ENCODE assay signal across 8 cellular contexts in genomic region chr2:69375494-69376353, GRCh38. TPM values are rescaled to one million over a fixed set of nuclear protein-coding genes. Genes with fewer than 3 reads are reported as not detected.
DNase-seq lines count a peak whose midpoint lies in the region; ATAC-seq, FAIRE-seq and TF ChIP-seq lines count a peak whose summit lies in the region.

No MANE protein-coding gene starts in this region.

- H3K4me1 ChIP-seq in kidney (ENCODE audit: control insufficient read depth in 1 of 2, insufficient read depth in 1 of 2, low read depth in 1 of 2, low read length in 2 of 2): no peaks in the 10 kb centered on the region
- H3K4me1 ChIP-seq in upper lobe of left lung: peaks cover 0 to 24% (median 6%) of the 10 kb centered on the region in 4 donors

- DNase-seq in NCI-H187 treated with DMSO at 0.1 percent for 48 hours (lab: John Stamatoyannopoulos, UW) (peak; percentile 31), astrocyte of the cerebellum (ENCODE audit: low read depth) (no peak), kidney (no peak), upper lobe of left lung (no peak), RCC 7860 (ENCODE audit: low spot score) (no peak)

- FAIRE-seq in G401.6 (lab: Jason Lieb, UNC): peak; percentile 75
- no peak for FAIRE-seq in kidney (lab: Jason Lieb, UNC)
- FAIRE-seq in RCC 7860 (lab: Jason Lieb, UNC): no peak

- no peaks in the 10 kb centered on the region for H3K27me3 ChIP-seq in upper lobe of left lung

- intact Hi-C loops in kidney (cut with DNase I): no loop called here

- no peaks in the 10 kb centered on the region for H3K9me3 ChIP-seq in kidney (ENCODE audit: control insufficient read depth in 1 of 2, low read length in 2 of 2)
- no peaks in the 10 kb centered on the region for H3K9me3 ChIP-seq in upper lobe of left lung

- no peak overlapping the region for H3K4me3 ChIP-seq in astrocyte of the cerebellum (ENCODE audit: low read depth, low read length)
- H3K4me3 ChIP-seq in kidney (ENCODE audit: low read length in 2 of 2): no peak overlapping the region
- H3K4me3 ChIP-seq in upper lobe of left lung: no peak overlapping the region

- in situ Hi-C loops in astrocyte of the cerebellum (cut with HindIII; ENCODE audit: low sequenced_read_pairs): loop anchor here (10.0 kb wide), 1 partner anchor 149 kb away; no protein-coding TSS in a partner anchor

- no peak overlapping the region for H3K27ac ChIP-seq in 22Rv1
- no peak overlapping the region for H3K27ac ChIP-seq in kidney (ENCODE audit: low read depth in 2 of 2, low read length in 2 of 2)
- H3K27ac ChIP-seq in upper lobe of left lung: peak overlapping the region in 1 of 4 donors; percentile 57

- peak; percentile 79 for TF ChIP-seq CTCF in 22Rv1 (IDR thresholded peaks at IDR 0.05)
- peak; percentile 46 for TF ChIP-seq CTCF in astrocyte of the cerebellum (IDR thresholded peaks at IDR 0.05; ENCODE audit: low read depth, low read length, missing control alignments)
- TF ChIP-seq CTCF in kidney (IDR thresholded peaks at IDR 0.05; ENCODE audit: borderline replicate concordance, extremely low read depth, insufficient read depth): peak; percentile 26
- TF ChIP-seq CTCF in upper lobe of left lung (IDR thresholded peaks at IDR 0.05): peak; percentile 34 to 68 (median 54)

- WGBS in upper lobe of left lung, 2 donors: 74 to 77% methylated on average over 8 of the region's 8 CpGs

- TF ChIP-seq POLR2A in upper lobe of left lung (IDR thresholded peaks at IDR 0.05): no peak

- ATAC-seq in upper lobe of left lung (ENCODE audit: low FRiP score in 2 of 2): peak; percentile 78 to 85
- no peak for ATAC-seq in GM18873 (IDR thresholded peaks at IDR 0.05; ENCODE audit: low FRiP score, unreplicated experiment)

- H3K36me3 ChIP-seq in kidney (ENCODE audit: control insufficient read depth in 1 of 2, insufficient read depth in 2 of 2, low read length in 2 of 2) (peaks cover 4 to 5% of the 10 kb centered on the region in 2 donors), upper lobe of left lung (peaks cover under 1 to 41% (median 13%) of the 10 kb centered on the region in 4 donors)

- no peak for TF ChIP-seq EP300 in upper lobe of left lung (IDR thresholded peaks at IDR 0.05)

- no peak overlapping the region for H3K9ac ChIP-seq in kidney (ENCODE audit: low read length in 2 of 2)

RNA-seq across cellular contexts. Expression of gene GFPT1, which starts 11.3 kb away (rescaled TPM):
- total RNA-seq in kidney (43.1 TPM), upper lobe of left lung (10 to 100 TPM; 16.1 to 99.0 (median 38.5) TPM)
- polyA plus RNA-seq in kidney (ENCODE audit: insufficient read depth, low read depth, low replicate concordance): 9.5 TPM

Comparison
In these comparisons a context has a peak if more than half of its experiments do, and no peak if none do; other contexts are left out.
1. CTCF ChIP-seq: peak in every context shown above with its lines; median percentile 79 in 22Rv1; 54 in upper lobe of left lung; 46 in astrocyte of the cerebellum; 26 in kidney.